21 cellular contexts compared by ENCODE assay signal in genomic region chr21:45339430-45340405, GRCh38. TPM values are rescaled to one million over a fixed set of nuclear protein-coding genes. Genes with fewer than 3 reads are reported as not detected.
DNase-seq lines count a peak whose midpoint lies in the region; ATAC-seq and TF ChIP-seq lines count a peak whose summit lies in the region.
"Had no signal": no experiment of that assay in that cellular context is flagged by ENCODE, and none has a peak within 500 bp of the region (broad histone marks: within the 10 kb centered on the region; RNA-seq: fewer than 3 reads in every experiment).

No MANE protein-coding gene starts in this region.

- H3K4me3 Mint-ChIP-seq in stimulated activated effector memory CD8-positive, alpha-beta T cell treated with anti-CD3 and anti-CD28 coated beads, Interleukin-12 subunit alpha, Interleukin-12 subunit beta, amount 100 ng/mL, for 72 hours = no peak overlapping the region
- H3K4me3 Mint-ChIP-seq: CD8-positive, alpha-beta T cell had no signal

- no peaks in the 10 kb centered on the region for H3K4me1 Mint-ChIP-seq in stimulated activated effector memory CD8-positive, alpha-beta T cell treated with anti-CD3 and anti-CD28 coated beads, Interleukin-12 subunit alpha, Interleukin-12 subunit beta, amount 100 ng/mL, for 72 hours

- H3K27ac ChIP-seq in body of pancreas (peak overlapping the region in 3 of 4 donors; percentile 52 to 64 (median 61)), lower lobe of right lung (no peak overlapping the region)
- H3K27ac ChIP-seq: 22Rv1, Peyer's patch had no signal

- no peak for TF ChIP-seq POLR2A in body of pancreas (IDR thresholded peaks at IDR 0.05)

- H3K9me3 Mint-ChIP-seq in stimulated activated effector memory CD8-positive, alpha-beta T cell treated with anti-CD3 and anti-CD28 coated beads, Interleukin-12 subunit alpha, Interleukin-12 subunit beta, amount 100 ng/mL, for 72 hours = no peaks in the 10 kb centered on the region
- H3K9me3 Mint-ChIP-seq: CD8-positive, alpha-beta T cell had no signal

- no peaks in the 10 kb centered on the region for H3K36me3 Mint-ChIP-seq in stimulated activated effector memory CD8-positive, alpha-beta T cell treated with anti-CD3 and anti-CD28 coated beads, Interleukin-12 subunit alpha, Interleukin-12 subunit beta, amount 100 ng/mL, for 72 hours
- H3K36me3 Mint-ChIP-seq: CD8-positive, alpha-beta T cell had no signal

- ATAC-seq in activated CD4-positive, CD25-positive, alpha-beta regulatory T cell treated with anti-CD3 and anti-CD28 coated beads, Interleukin-2, amount 50 U/mL, for 24 hours = peak; percentile 64 to 88
- ATAC-seq in body of pancreas (no peak), lower lobe of right lung (no peak), HG03097 (IDR thresholded peaks at IDR 0.05; ENCODE audit: low FRiP score, unreplicated experiment) (no peak), HG02973 (IDR thresholded peaks at IDR 0.05; ENCODE audit: unreplicated experiment) (no peak), HG02798 (IDR thresholded peaks at IDR 0.05; ENCODE audit: poor library complexity, unreplicated experiment) (no peak)
- ATAC-seq in stimulated activated effector memory CD8-positive, alpha-beta T cell treated with anti-CD3 and anti-CD28 coated beads, Interleukin-12 subunit alpha, Interleukin-12 subunit beta, amount 100 ng/mL, for 72 hours = peak; percentile 49
- ATAC-seq: CD8-positive, alpha-beta T cell had no signal

- H3K27ac Mint-ChIP-seq in stimulated activated effector memory CD8-positive, alpha-beta T cell treated with anti-CD3 and anti-CD28 coated beads, Interleukin-12 subunit alpha, Interleukin-12 subunit beta, amount 100 ng/mL, for 72 hours = no peak overlapping the region
- H3K27ac Mint-ChIP-seq: CD8-positive, alpha-beta T cell had no signal

- intact Hi-C loops in body of pancreas (cut with DNase I) = no loop called here
- intact Hi-C loops in lower lobe of right lung (cut with DNase I) = no loop called here

- 41% methylated on average over 18 to 19 of the region's 19 CpGs for WGBS in body of pancreas, 2 donors

- H3K36me3 ChIP-seq in body of pancreas (replicated peaks in 1 of 2; ENCODE audit: insufficient read depth in 1 of 2, low read depth in 2 of 2) = no peaks in the 10 kb centered on the region
- no peaks in the 10 kb centered on the region for H3K36me3 ChIP-seq in lower lobe of right lung
- H3K36me3 ChIP-seq: BE2C, Peyer's patch had no signal

- H3K4me3 ChIP-seq in body of pancreas = no peak overlapping the region
- no peak overlapping the region for H3K4me3 ChIP-seq in lower lobe of right lung
- H3K4me3 ChIP-seq: Peyer's patch had no signal

- H3K9me3 ChIP-seq in body of pancreas (no peaks in the 10 kb centered on the region), lower lobe of right lung (no peaks in the 10 kb centered on the region)
- H3K9me3 ChIP-seq: BE2C, Peyer's patch had no signal

- no peak for DNase-seq in activated CD4-positive, CD25-positive, alpha-beta regulatory T cell treated with anti-CD3 and anti-CD28 coated beads, Interleukin-2, amount 50 U/mL, for 72 hours
- no peak for DNase-seq in body of pancreas
- peak; percentile 12 for DNase-seq in lower lobe of right lung
- no peak for DNase-seq in stimulated activated effector memory CD8-positive, alpha-beta T cell treated with anti-CD3 and anti-CD28 coated beads, Interleukin-12 subunit alpha, Interleukin-12 subunit beta, amount 100 ng/mL, for 72 hours (ENCODE audit: low spot score in 2 of 2)
- DNase-seq: BE2C; CD8-positive, alpha-beta T cell; DMS79; HCEC 1CT; Karpas-422; MM.1S; NCI-H1092 treated with DMSO at 0.1 percent for 48 hours; NCI-H2107; NCI-H2227 treated with DMSO at 0.1 percent for 48 hours; NCI-H524 treated with DMSO at 0.1 percent for 48 hours; Peyer's patch; SHP77 had no signal

- TF ChIP-seq CTCF in body of pancreas (IDR thresholded peaks at IDR 0.05) = no peak
- no peak for TF ChIP-seq CTCF in lower lobe of right lung (IDR thresholded peaks at IDR 0.05)

- H3K27me3 ChIP-seq in body of pancreas (no peaks in the 10 kb centered on the region), lower lobe of right lung (ENCODE audit: low read depth) (no peaks in the 10 kb centered on the region)
- H3K27me3 ChIP-seq: BE2C, Peyer's patch had no signal

- peaks cover 40% of the 10 kb centered on the region for H3K4me1 ChIP-seq in body of pancreas
- H3K4me1 ChIP-seq in lower lobe of right lung = peaks cover 10% of the 10 kb centered on the region
- H3K4me1 ChIP-seq: BE2C had no signal

RNA-seq across cellular contexts. Expression of gene POFUT2, which starts 52.0 kb away (rescaled TPM):
- total RNA-seq in body of pancreas (10 to 100 TPM; 16.3 to 46.1 TPM), lower lobe of right lung (29.1 TPM)

Comparison
In these comparisons a context has a peak if more than half of its experiments do, and no peak if none do; other contexts are left out.
1. ATAC-seq: peak in activated CD4-positive, CD25-positive, alpha-beta regulatory T cell treated with anti-CD3 and anti-CD28 coated beads, Interleukin-2, amount 50 U/mL, for 24 hours (2 of 2) and stimulated activated effector memory CD8-positive, alpha-beta T cell treated with anti-CD3 and anti-CD28 coated beads, Interleukin-12 subunit alpha, Interleukin-12 subunit beta, amount 100 ng/mL, for 72 hours (single experiment); none in body of pancreas (single experiment), lower lobe of right lung (0 of 2), HG03097 (single experiment), HG02973 (single experiment) and HG02798 (single experiment).